ENCODE assay signal across 8 cellular contexts in the genomic region with DNA sequence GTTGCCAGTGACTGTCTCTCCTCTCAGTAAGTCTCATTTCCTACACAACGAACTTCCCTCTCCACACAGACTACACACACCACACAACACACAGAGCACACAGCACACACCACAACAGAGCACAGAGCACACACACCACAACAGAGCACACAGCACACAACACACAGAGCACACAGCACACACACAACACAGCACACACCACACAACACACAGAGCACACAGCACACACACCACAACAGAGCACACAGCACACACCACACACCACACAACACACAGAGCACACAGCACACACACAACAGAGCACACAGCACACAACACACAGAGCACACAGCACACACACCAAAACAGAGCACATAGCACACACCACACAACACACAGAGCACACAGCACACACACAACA. TPM values are rescaled to one million over a fixed set of nuclear protein-coding genes. Genes with fewer than 3 reads are reported as not detected.
A peak's percentile ranks its signal among the peaks of the same experiment; 100 is the strongest.
DNase-seq lines count a peak whose midpoint lies in the region; ATAC-seq, FAIRE-seq and TF ChIP-seq lines count a peak whose summit lies in the region.
"Not testable (repeated sequence)": the region's sequence is repeated elsewhere in the genome, so short reads cannot be mapped to it uniquely, and the experiment has no call there.
"Had no signal": no experiment of that assay in that cellular context is flagged by ENCODE, and none has a peak within 500 bp of the region (broad histone marks: within the 10 kb centered on the region; RNA-seq: fewer than 3 reads in every experiment).

No MANE protein-coding gene starts in this region.

- not testable (repeated sequence) for H3K4me1 ChIP-seq in H9 (ENCODE audit: insufficient read depth, low read length); HepG2 (ENCODE audit: insufficient read depth, low read length); neuronal stem cell (ENCODE audit: control insufficient read depth in 2 of 2, insufficient read depth in 1 of 2, low read depth in 1 of 2, low read length in 2 of 2); trophoblast cell (ENCODE audit: control insufficient read depth in 1 of 2, insufficient read depth in 2 of 2, low read length in 2 of 2); upper lobe of right lung
- H3K4me1 ChIP-seq in K562 (replicated peaks in 1 of 2; ENCODE audit: control insufficient read depth in 2 of 2, insufficient read depth in 2 of 2, low read length in 2 of 2): peaks cover 0 to 13% of the 10 kb centered on the region in 2 experiments; a peak in 1 of 5 replicates

- intact Hi-C loops in K562 (cut with micrococcal nuclease); HepG2 (cut with micrococcal nuclease; ENCODE audit: unreplicated experiment); upper lobe of right lung (cut with DNase I): not testable (repeated sequence)

- not testable (repeated sequence) for H3K4me3 Mint-ChIP-seq in H9

- H2AFZ ChIP-seq in H9 (ENCODE audit: low read length); K562 (ENCODE audit: low read depth, low read length); HepG2 (ENCODE audit: low read length); neuronal stem cell (ENCODE audit: low read length); trophoblast cell (ENCODE audit: insufficient read depth, low read length, poor library complexity): not testable (repeated sequence)

- not testable (repeated sequence) for H3K27me3 Mint-ChIP-seq in H9 (ENCODE audit: low read depth)

- H3K56ac ChIP-seq in H9 (ENCODE audit: insufficient read length, low read depth, low read length): not testable (repeated sequence)

- not testable (repeated sequence) for H2BK15ac ChIP-seq in H9 (ENCODE audit: low read depth, low read length); neuronal stem cell (ENCODE audit: low read length)

- BruUV-seq in K562 (replicated peaks; lab: Mats Ljungman, UMichigan); HepG2 (replicated peaks; lab: Mats Ljungman, UMichigan): not testable (repeated sequence)

- not testable (repeated sequence) for H4K5ac ChIP-seq in H9 (ENCODE audit: insufficient read length, low read depth, low read length)

- in situ Hi-C loops in K562 (cut with MboI); HepG2 (cut with HindIII; ENCODE audit: extremely low pct_ligation_motif_present, low pct_unique_long_range_greater_than_20kb): not testable (repeated sequence)

- not testable (repeated sequence) for DNase-seq in H9; HTR-8/SVneo (ENCODE audit: insufficient read length, low spot score); K562 (ENCODE audit: extremely low read depth in 1 of 4, low spot score in 3 of 4); HepG2 (ENCODE audit: low spot score); neuronal stem cell (ENCODE audit: low spot score); trophoblast cell
- peak; percentile 6 for DNase-seq in upper lobe of right lung

- H3K4me1 Mint-ChIP-seq in H9: not testable (repeated sequence)

- not testable (repeated sequence) for H2BK5ac ChIP-seq in H9 (ENCODE audit: insufficient read length, low read length); neuronal stem cell (ENCODE audit: low read length); trophoblast cell (ENCODE audit: low read depth, low read length, poor library complexity)

- H2AK5ac ChIP-seq in H9 (ENCODE audit: insufficient read length, low read length); neuronal stem cell (ENCODE audit: low read depth, low read length); trophoblast cell (ENCODE audit: low read length): not testable (repeated sequence)

- not testable (repeated sequence) for H2BK20ac ChIP-seq in H9 (ENCODE audit: low read depth, low read length, poor library complexity, severe bottlenecking)

- H4K12ac ChIP-seq in trophoblast cell (ENCODE audit: low read depth, low read length): not testable (repeated sequence)

- FAIRE-seq in HTR-8/SVneo (lab: Jason Lieb, UNC) (peak; percentile 98), K562 (lab: Jason Lieb, UNC) (peak; percentile 58)
- FAIRE-seq in HepG2 (lab: Jason Lieb, UNC): not testable (repeated sequence)

- H3K9me1 ChIP-seq in K562 (ENCODE audit: control insufficient read depth, insufficient read depth, low read length): not testable (repeated sequence)

- not testable (repeated sequence) for H4K8ac ChIP-seq in H9 (replicated peaks; ENCODE audit: insufficient read length, low read depth, low read length); neuronal stem cell (ENCODE audit: low read depth, low read length); trophoblast cell (ENCODE audit: low read depth, low read length)

- not testable (repeated sequence) for H4K91ac ChIP-seq in H9 (ENCODE audit: insufficient read length, low read depth, low read length); neuronal stem cell (ENCODE audit: low read depth, low read length, poor library complexity); trophoblast cell (ENCODE audit: low read depth, low read length)

- no CpG with 5 or more reads among the region's 1 CpG for WGBS in H9 (ENCODE audit: extremely low coverage, insufficient read length, low lambda C conversion rate)
- WGBS in K562 (ENCODE audit: insufficient coverage, low coverage, missing lambda C conversion rate): 0% methylated on average over 1 of the region's 1 CpG
- WGBS in HepG2 (ENCODE audit: low lambda C conversion rate): 0% methylated on average over 1 of the region's 1 CpG
- no CpG with 5 or more reads among the region's 1 CpG for WGBS in neuronal stem cell (ENCODE audit: extremely low coverage in 2 of 2, insufficient read length in 2 of 2, insufficient replicate concordance in 1 of 2), 2 donors
- 100% methylated on average over 1 of the region's 1 CpG for WGBS in trophoblast cell (ENCODE audit: extremely low coverage, insufficient coverage, insufficient read length)

- not testable (repeated sequence) for H3K36me3 ChIP-seq in K562 (ENCODE audit: control insufficient read depth, insufficient read depth, low read length); HepG2 (replicated peaks in 1 of 2; ENCODE audit: control insufficient read depth in 1 of 2, insufficient read depth in 2 of 2, low read length in 2 of 2); neuronal stem cell (replicated peaks in 1 of 2; ENCODE audit: control insufficient read depth in 2 of 2, insufficient read depth in 2 of 2, low read length in 2 of 2); trophoblast cell (ENCODE audit: control insufficient read depth in 1 of 2, insufficient read depth in 2 of 2, low read length in 2 of 2); upper lobe of right lung

- not testable (repeated sequence) for H3K27ac ChIP-seq in H9 (ENCODE audit: insufficient read length, low read depth, low read length); K562 (ENCODE audit: extremely low read depth, low read depth, low read length); HepG2 (ENCODE audit: extremely low read length, insufficient read depth, low read length); neuronal stem cell (replicated peaks; ENCODE audit: low read length); trophoblast cell (ENCODE audit: low read depth, low read length); upper lobe of right lung

- not testable (repeated sequence) for H3K14ac ChIP-seq in H9 (ENCODE audit: insufficient read depth, low read length); trophoblast cell (ENCODE audit: low read length)
- H3K14ac ChIP-seq in neuronal stem cell (ENCODE audit: low read length): peak overlapping the region; percentile 1

- H3K79me1 ChIP-seq in H9 (ENCODE audit: insufficient read depth, low read depth, low read length, poor library complexity, severe bottlenecking); neuronal stem cell (ENCODE audit: low read depth, low read length); trophoblast cell (ENCODE audit: low read length): not testable (repeated sequence)

- not testable (repeated sequence) for H3K27ac Mint-ChIP-seq in H9

- H3K36me3 Mint-ChIP-seq in H9 (ENCODE audit: insufficient read depth in 1 of 3, low read depth in 3 of 3): not testable (repeated sequence)

- POLR2A ChIA-PET in K562 (lab: Yijun Ruan, JAX); HepG2 (lab: Yijun Ruan, JAX): not testable (repeated sequence)

- TF ChIP-seq CTCF in H9 (conservative IDR thresholded peaks at IDR 0.05); K562 (IDR thresholded peaks at IDR 0.05 in 2 of 3, conservative IDR thresholded peaks at IDR 0.05 in 1 of 3; ENCODE audit: insufficient read depth in 2 of 3, low read depth in 1 of 3, low read length in 3 of 3); HepG2 (CRISPR knock-in tag; IDR thresholded peaks at IDR 0.05); upper lobe of right lung (IDR thresholded peaks at IDR 0.05): not testable (repeated sequence)

- not testable (repeated sequence) for H3K23me2 ChIP-seq in H9 (ENCODE audit: insufficient read length, low read depth, low read length, poor library complexity, severe bottlenecking)

- H2BK120ac ChIP-seq in H9 (ENCODE audit: low read depth, low read length, poor library complexity, severe bottlenecking); neuronal stem cell (ENCODE audit: low read depth, low read length); trophoblast cell (ENCODE audit: insufficient read depth, low read length, poor library complexity): not testable (repeated sequence)

- H3K4me3 ChIP-seq in K562; HepG2 (replicated peaks in 1 of 3; ENCODE audit: insufficient read depth in 1 of 3, low read depth in 2 of 3, low read length in 3 of 3); trophoblast cell (ENCODE audit: low read depth, low read length); upper lobe of right lung: not testable (repeated sequence)
- H3K4me3 ChIP-seq in neuronal stem cell (ENCODE audit: low read length in 2 of 2): peak overlapping the region in 1 of 2 donors; percentile 52

- not testable (repeated sequence) for TF ChIP-seq EP300 in K562 (IDR thresholded peaks at IDR 0.05; ENCODE audit: low read length); HepG2 (IDR thresholded peaks at IDR 0.05; ENCODE audit: low read depth in 2 of 2, low read length in 2 of 2); HepG2 (CRISPR knock-in tag; IDR thresholded peaks at IDR 0.05; ENCODE audit: borderline replicate concordance)

- not testable (repeated sequence) for H3K9ac ChIP-seq in H9 (ENCODE audit: extremely low read depth, insufficient read length, low read length); K562 (ENCODE audit: insufficient read depth in 1 of 2, low read depth in 2 of 2, low read length in 2 of 2); HepG2 (ENCODE audit: insufficient read depth, low read depth, low read length); neuronal stem cell (ENCODE audit: low read depth, low read length, poor library complexity); trophoblast cell (ENCODE audit: low read length)

- H3T11ph ChIP-seq in H9 (ENCODE audit: low read length): not testable (repeated sequence)

- not testable (repeated sequence) for H3K4ac ChIP-seq in H9 (ENCODE audit: low read depth, low read length); neuronal stem cell (ENCODE audit: low read length); trophoblast cell (ENCODE audit: low read depth, low read length)

- TF ChIP-seq POLR2A in K562 (conservative IDR thresholded peaks at IDR 0.05); HepG2 (IDR thresholded peaks at IDR 0.05; ENCODE audit: insufficient read depth in 1 of 2, low read depth in 2 of 2, low read length in 2 of 2): not testable (repeated sequence)

- H3K79me2 ChIP-seq in H9 (ENCODE audit: insufficient read depth, low read length); K562 (ENCODE audit: control insufficient read depth, insufficient read depth, low read length); HepG2 (ENCODE audit: insufficient read depth, low read length); trophoblast cell (ENCODE audit: control insufficient read depth, insufficient read depth, low read length, poor library complexity): not testable (repeated sequence)

- H3K18ac ChIP-seq in H9 (ENCODE audit: insufficient read length, low read depth, low read length): peak overlapping the region; percentile 21
- not testable (repeated sequence) for H3K18ac ChIP-seq in neuronal stem cell (ENCODE audit: low read length); trophoblast cell (ENCODE audit: low read length)

- H4K20me1 ChIP-seq in H9 (ENCODE audit: control insufficient read depth, insufficient read depth, insufficient read length); K562 (replicated peaks; ENCODE audit: control insufficient read depth, insufficient read depth, low read length); HepG2 (ENCODE audit: insufficient read depth, low read length): not testable (repeated sequence)

- CTCF ChIA-PET in K562 (lab: Yijun Ruan, JAX; ENCODE audit: low intra/inter-chr PET ratio); HepG2 (lab: Yijun Ruan, JAX; ENCODE audit: low intra/inter-chr PET ratio, low total read pairs): not testable (repeated sequence)

- not testable (repeated sequence) for TF ChIP-seq RAD21 in K562 (CRISPR knock-in tag; conservative IDR thresholded peaks at IDR 0.05 in 1 of 2, IDR thresholded peaks at IDR 0.05 in 1 of 2); HepG2 (CRISPR knock-in tag; IDR thresholded peaks at IDR 0.05)

- H3K9me3 ChIP-seq in H9 (ENCODE audit: control insufficient read depth, low read depth, low read length); K562 (replicated peaks; ENCODE audit: control insufficient read depth, insufficient read depth, low read depth, low read length); HepG2 (ENCODE audit: low read length); neuronal stem cell (replicated peaks in 1 of 2; ENCODE audit: control insufficient read depth in 2 of 2, insufficient read depth in 1 of 2, low read depth in 1 of 2, low read length in 2 of 2); trophoblast cell (ENCODE audit: insufficient read depth, low read depth, low read length); upper lobe of right lung: not testable (repeated sequence)

- H3K4me2 ChIP-seq in H9 (ENCODE audit: insufficient read depth, insufficient read length, low read length); K562 (ENCODE audit: insufficient read depth, low read length); HepG2 (ENCODE audit: low read depth, low read length); neuronal stem cell (ENCODE audit: insufficient read depth, low read length, poor library complexity, severe bottlenecking); trophoblast cell (ENCODE audit: low read length): not testable (repeated sequence)

- not testable (repeated sequence) for H3K9me3 Mint-ChIP-seq in H9

- H3K27me3 ChIP-seq in H9 (ENCODE audit: insufficient read depth, low read length); neuronal stem cell (ENCODE audit: control insufficient read depth in 3 of 3, insufficient read depth in 3 of 3, low read depth in 1 of 3, low read length in 3 of 3); trophoblast cell (ENCODE audit: insufficient read depth, low read length); upper lobe of right lung: not testable (repeated sequence)
- H3K27me3 ChIP-seq in K562 (ENCODE audit: control insufficient read depth in 2 of 2, insufficient read depth in 2 of 2, low read length in 2 of 2) (peaks cover 22 to 81% of the 10 kb centered on the region in 2 experiments), HepG2 (ENCODE audit: control insufficient read depth in 1 of 2, insufficient read depth in 2 of 2, low read length in 2 of 2) (peaks cover 2 to 43% of the 10 kb centered on the region in 2 experiments; a peak in 3 of 5 replicates)

- H2BK12ac ChIP-seq in H9 (ENCODE audit: insufficient read length, low read depth, low read length); neuronal stem cell (ENCODE audit: low read length); trophoblast cell (ENCODE audit: low read length): not testable (repeated sequence)

- not testable (repeated sequence) for H3K23ac ChIP-seq in H9 (ENCODE audit: insufficient read length, low read depth, low read length); neuronal stem cell (ENCODE audit: low read depth, low read length, poor library complexity)
- H3K23ac ChIP-seq in trophoblast cell (ENCODE audit: low read length): peak overlapping the region; percentile 7

- not testable (repeated sequence) for ATAC-seq in K562, HepG2, upper lobe of right lung

RNA-seq across cellular contexts. Expression of a gene that starts 36.3 kb away (rescaled TPM):
- total RNA-seq in H9 (2021) (2.1 and 2.8 TPM in 2 replicates), K562 (2014; rRNA removed) (0.23 and 0.33 TPM in 2 replicates), K562 (2014; rRNA removed; fragmentation: Illumina TruSeq; extraction: Trizol) (0.13 and 0.22 TPM in 2 replicates), K562 (2015; rRNA removed; fragmentation: Illumina TruSeq; extraction: Trizol) (0.30 and 0.36 TPM in 2 replicates), K562 (2021) (0.72 and 0.75 TPM in 2 replicates), HepG2 (2016; rRNA removed; fragmentation: Illumina TruSeq; extraction: Trizol) (0.03 TPM in 1 of 2 replicates, not detected in the other), upper lobe of right lung (43.6 TPM)
- 1.8 and 1.9 TPM in 2 replicates for total RNA-seq in K562 (2011; cell fraction: chromatin; rRNA removed; ENCODE audit: low replicate concordance)
- total RNA-seq in K562 (2011; cell fraction: nucleolus; rRNA removed): 1.3 and 1.5 TPM in 2 replicates
- 1.1 TPM in 2 replicates for total RNA-seq in K562 (2011; cell fraction: nucleoplasm; rRNA removed)
- polyA plus RNA-seq in K562 (2011; rRNA removed) (0.20 and 0.45 TPM in 2 replicates), K562 (2014; fragmentation: Illumina TruSeq; extraction: Trizol) (0.42 and 0.46 TPM in 2 replicates), K562 (2014; fragmentation: Nextera tagmentation; extraction: Ambion mirVana) (under 1 TPM; 0.01 to 0.04 TPM), K562 (2014; rRNA removed) (0.40 and 0.46 TPM in 2 replicates), HepG2 (2011; rRNA removed) (0.01 TPM in 1 of 2 replicates, not detected in the other)
- 0.19 and 0.65 TPM in 2 replicates for polyA plus RNA-seq in K562 (2011; cell fraction: cytosol; rRNA removed)
- 0.46 and 0.76 TPM in 2 replicates for polyA plus RNA-seq in K562 (2011; cell fraction: nucleus; rRNA removed)
- 0.57 and 2.2 TPM in 2 replicates for polyA plus RNA-seq in K562 (2012)
- 1.1 and 1.3 TPM in 2 replicates for polyA minus RNA-seq in K562 (2011; rRNA and poly(A)+ RNA removed)
- 0.38 and 0.73 TPM in 2 replicates for polyA minus RNA-seq in K562 (2011; cell fraction: cytosol; rRNA and poly(A)+ RNA removed)
- 0.27 and 0.89 TPM in 2 replicates for polyA minus RNA-seq in K562 (2011; cell fraction: nucleus; rRNA and poly(A)+ RNA removed)
- not detected in 2 replicates for total RNA-seq in HepG2 (2016; cell fraction: cytosol; rRNA removed; fragmentation: Illumina TruSeq; extraction: Trizol; ENCODE audit: low read depth)
- total RNA-seq in HepG2 (2016; cell fraction: insoluble cytoplasmic fraction; rRNA removed; fragmentation: Illumina TruSeq; extraction: Trizol): not detected in 2 replicates
- total RNA-seq in HepG2 (2016; cell fraction: membrane; rRNA removed; fragmentation: Illumina TruSeq; extraction: Trizol): not detected in 2 replicates
- not detected in 2 replicates for total RNA-seq in HepG2 (2016; cell fraction: nucleus; rRNA removed; fragmentation: Illumina TruSeq; extraction: Trizol)
- polyA plus RNA-seq in HepG2 (2011; cell fraction: cytosol; rRNA removed): 0.01 and 0.12 TPM in 2 replicates
- polyA plus RNA-seq in HepG2 (2011; cell fraction: nucleus; rRNA removed): 0.02 and 0.03 TPM in 2 replicates
- polyA plus RNA-seq in HepG2 (2012): 0.11 TPM in 1 of 2 replicates, not detected in the other
- polyA plus RNA-seq in HepG2 (2016; cell fraction: cytosol; fragmentation: Illumina TruSeq; extraction: Trizol; ENCODE audit: low read depth): not detected in 2 replicates
- not detected in 2 replicates for polyA plus RNA-seq in HepG2 (2016; cell fraction: insoluble cytoplasmic fraction; fragmentation: Illumina TruSeq; extraction: Trizol; ENCODE audit: low read depth)
- not detected in 2 replicates for polyA plus RNA-seq in HepG2 (2016; cell fraction: membrane; fragmentation: Illumina TruSeq; extraction: Trizol; ENCODE audit: low read depth)
- polyA plus RNA-seq in HepG2 (2016; cell fraction: nucleus; fragmentation: Illumina TruSeq; extraction: Trizol; ENCODE audit: insufficient read depth, low read depth): not detected in 2 replicates
- polyA minus RNA-seq in HepG2 (2011; rRNA and poly(A)+ RNA removed; ENCODE audit: low replicate concordance): not detected in 2 replicates
- not detected in 2 replicates for polyA minus RNA-seq in HepG2 (2011; cell fraction: cytosol; rRNA and poly(A)+ RNA removed)
- 0.12 and 0.13 TPM in 2 replicates for polyA minus RNA-seq in HepG2 (2011; cell fraction: nucleus; rRNA and poly(A)+ RNA removed)
- polyA plus RNA-seq in neuronal stem cell (2013, experiment 1 of 2): 2.5 TPM
- 2.2 TPM for polyA plus RNA-seq in neuronal stem cell (2013, experiment 2 of 2)
- polyA plus RNA-seq in trophoblast cell (2013): 0.75 and 0.83 TPM in 2 replicates
- total RNA-seq: Calu3 had no signal

Comparison
In these comparisons a context has a peak if more than half of its experiments do, and no peak if none do; other contexts are left out.
1. RNA of a gene that starts 36.3 kb away (total RNA-seq): 43.6 TPM in upper lobe of right lung (single experiment); 2.1 to 2.8 TPM in H9, 0.13 to 1.9 TPM in K562 and 0.03 TPM in HepG2; every median in the first group is over 10 times any median in the second.